Comparison of ENCODE assay signal across 12 cellular contexts in genomic region chr12:6241495-6241894, GRCh38. TPM values are rescaled to one million over a fixed set of nuclear protein-coding genes. Genes with fewer than 3 reads are reported as not detected.
DNase-seq lines count a peak whose midpoint lies in the region; ATAC-seq and TF ChIP-seq lines count a peak whose summit lies in the region.
"Had no signal": no experiment of that assay in that cellular context is flagged by ENCODE, and none has a peak within 500 bp of the region (broad histone marks: within the 10 kb centered on the region; RNA-seq: fewer than 3 reads in every experiment).

No MANE protein-coding gene starts in this region.

- H3K27ac ChIP-seq in colonic mucosa = no peak overlapping the region
- peak overlapping the region; percentile 54 for H3K27ac ChIP-seq in lower lobe of right lung
- peak overlapping the region; percentile 81 to 85 (median 85) for H3K27ac ChIP-seq in thyroid gland

- 12% methylated on average over 7 of the region's 7 CpGs for WGBS in thyroid gland, 2 donors

- intact Hi-C loops in colonic mucosa (cut with DNase I) = no loop called here
- intact Hi-C loops in lower lobe of right lung (cut with DNase I) = no loop called here
- intact Hi-C loops in thyroid gland (cut with DNase I) = no loop called here

- H3K9me3 ChIP-seq in colonic mucosa = no peaks in the 10 kb centered on the region
- no peaks in the 10 kb centered on the region for H3K9me3 ChIP-seq in lower lobe of right lung
- H3K9me3 ChIP-seq in thyroid gland = no peaks in the 10 kb centered on the region

- H3K4me1 ChIP-seq in colonic mucosa (no peaks in the 10 kb centered on the region), lower lobe of right lung (peaks cover 18% of the 10 kb centered on the region), thyroid gland (peaks cover 52 to 66% of the 10 kb centered on the region in 2 donors)

- H3K27me3 ChIP-seq in colonic mucosa (no peaks in the 10 kb centered on the region), lower lobe of right lung (ENCODE audit: low read depth) (no peaks in the 10 kb centered on the region), thyroid gland (no peaks in the 10 kb centered on the region)

- H3K4me3 ChIP-seq in colonic mucosa (no peak overlapping the region), lower lobe of right lung (no peak overlapping the region), thyroid gland (replicated peaks in 1 of 3) (no peak overlapping the region)
- H3K4me3 ChIP-seq: skin epidermis had no signal

- DNase-seq in NCI-H2029 (lab: John Stamatoyannopoulos, UW) (peak; percentile 78), colonic mucosa (peak; percentile 84), lower lobe of right lung (peak; percentile 84), thyroid gland (peak; percentile 97 to 98), NCI-H2107 (lab: John Stamatoyannopoulos, UW) (no peak), NCI-H1436 (lab: John Stamatoyannopoulos, UW) (no peak)
- DNase-seq: Kasumi-1; naive thymus-derived CD4-positive, alpha-beta T cell; NCI-H526; SHP77 treated with DMSO at 0.1 percent for 48 hours had no signal

- TF ChIP-seq CTCF in colonic mucosa (IDR thresholded peaks at IDR 0.05) (no peak), lower lobe of right lung (IDR thresholded peaks at IDR 0.05) (no peak), thyroid gland (IDR thresholded peaks at IDR 0.05) (no peak)

- TF ChIP-seq POLR2A in thyroid gland (IDR thresholded peaks at IDR 0.05) = peak in 1 of 2 donors; percentile 47

- peak overlapping the region in 1 of 2 donors; percentile 22 for H3K9ac ChIP-seq in colonic mucosa (ENCODE audit: low read depth in 2 of 2, low read length in 2 of 2)

- peak; percentile 81 to 86 for ATAC-seq in lower lobe of right lung
- ATAC-seq in HG03378 (IDR thresholded peaks at IDR 0.05; ENCODE audit: unreplicated experiment) = no peak
- ATAC-seq: naive thymus-derived CD4-positive, alpha-beta T cell had no signal

- H3K36me3 ChIP-seq in colonic mucosa = peaks cover 5% of the 10 kb centered on the region
- H3K36me3 ChIP-seq in lower lobe of right lung = peaks cover 29% of the 10 kb centered on the region
- peaks cover 3 to 10% of the 10 kb centered on the region in 2 donors for H3K36me3 ChIP-seq in thyroid gland

RNA-seq across cellular contexts. Expression of gene CD9, which starts 41.3 kb away (rescaled TPM):
- total RNA-seq in colonic mucosa (100 to 1,000 TPM; 589 to 665 TPM), lower lobe of right lung (437 TPM), thyroid gland (100 to 1,000 TPM; 367 to 494 (median 375) TPM)

Comparison
In these comparisons a context has a peak if more than half of its experiments do, and no peak if none do; other contexts are left out.
1. DNase-seq: peak in NCI-H2029 (single experiment), colonic mucosa (single experiment), lower lobe of right lung (single experiment) and thyroid gland (2 of 2); none in NCI-H2107 (single experiment) and NCI-H1436 (single experiment).